9 cellular contexts compared by ENCODE assay signal in genomic region chr4:186029731-186030421, GRCh38. TPM values are rescaled to one million over a fixed set of nuclear protein-coding genes. Genes with fewer than 3 reads are reported as not detected.
DNase-seq lines count a peak whose midpoint lies in the region; ATAC-seq, FAIRE-seq and TF ChIP-seq lines count a peak whose summit lies in the region.
"Had no signal": no experiment of that assay in that cellular context is flagged by ENCODE, and none has a peak within 500 bp of the region (broad histone marks: within the 10 kb centered on the region; RNA-seq: fewer than 3 reads in every experiment).

No MANE protein-coding gene starts in this region.

- no peak for TF ChIP-seq POLR2A in stomach (IDR thresholded peaks at IDR 0.05)

- peaks cover 2% of the 10 kb centered on the region for H3K36me3 Mint-ChIP-seq in T-helper 17 cell (ENCODE audit: low read depth)

- FAIRE-seq in bronchial epithelial cell (lab: Jason Lieb, UNC) (no peak), islet of Langerhans (lab: Jason Lieb, UNC) (peak; percentile 51)

- no peak overlapping the region for H3K4me3 ChIP-seq in bronchial epithelial cell (ENCODE audit: low read depth, low read length)
- peak overlapping the region in 3 of 4 donors; percentile 11 to 21 (median 21) for H3K4me3 ChIP-seq in stomach

- no peak overlapping the region for H3K4me3 Mint-ChIP-seq in T-helper 17 cell
- H3K4me3 Mint-ChIP-seq: activated T-cell treated with anti-CD3 and anti-CD28 coated beads, Interleukin-2, amount 50 U/mL, for 4 hours had no signal

- peak; percentile 97 for DNase-seq in NCI-H1092 treated with DMSO at 0.1 percent for 48 hours (lab: John Stamatoyannopoulos, UW)
- DNase-seq in bronchial epithelial cell (ENCODE audit: low read depth), result peak; percentile 17
- peak; percentile 78 for DNase-seq in stomach
- DNase-seq in T-helper 17 cell, result no peak
- no peak for DNase-seq in inferior parietal cortex (ENCODE audit: extremely low spot score)
- DNase-seq: activated T-cell treated with anti-CD3 and anti-CD28 coated beads, Interleukin-2, amount 50 U/mL, for 4 hours had no signal

- H3K27me3 Mint-ChIP-seq in T-helper 17 cell, result peaks cover 67% of the 10 kb centered on the region

- peaks cover 8 to 71% (median 42%) of the 10 kb centered on the region in 4 donors for H3K4me1 ChIP-seq in stomach

- no peaks in the 10 kb centered on the region for H3K4me1 Mint-ChIP-seq in T-helper 17 cell

- H3K27me3 ChIP-seq in bronchial epithelial cell (ENCODE audit: control insufficient read depth, insufficient read depth, low read length) (peaks cover 1% of the 10 kb centered on the region), stomach (no peaks in the 10 kb centered on the region)

- H3K27ac Mint-ChIP-seq in T-helper 17 cell, result no peak overlapping the region

- H3K36me3 ChIP-seq in bronchial epithelial cell (ENCODE audit: control insufficient read depth, insufficient read depth, low read length) (no peaks in the 10 kb centered on the region), stomach (no peaks in the 10 kb centered on the region)

- TF ChIP-seq CTCF in bronchial epithelial cell (IDR thresholded peaks at IDR 0.05; ENCODE audit: insufficient read depth, low read length, severe bottlenecking) (no peak), stomach (IDR thresholded peaks at IDR 0.05) (no peak)

- peak; percentile 90 for TF ChIP-seq EP300 in stomach (IDR thresholded peaks at IDR 0.05)

- WGBS in stomach, 5 donors, result 8 to 17% (median 12%) methylated on average over 11 of the region's 11 CpGs

- intact Hi-C loops in stomach (cut with DNase I; ENCODE audit: low total_unique reads), result no loop called here

- ATAC-seq in T-helper 17 cell, result no peak
- no peak for ATAC-seq in GM18868 (IDR thresholded peaks at IDR 0.05; ENCODE audit: unreplicated experiment)
- ATAC-seq in HG03354 (IDR thresholded peaks at IDR 0.05; ENCODE audit: poor library complexity, severe bottlenecking, unreplicated experiment), result no peak
- ATAC-seq: activated T-cell treated with anti-CD3 and anti-CD28 coated beads, Interleukin-2, amount 50 U/mL, for 4 hours had no signal

- H3K9me3 ChIP-seq in stomach (peaks cover 0 to 4% (median 0%) of the 10 kb centered on the region in 4 donors), T-helper 17 cell (ENCODE audit: control insufficient read depth, low read length, poor library complexity, severe bottlenecking) (no peaks in the 10 kb centered on the region)

- H3K27ac ChIP-seq in stomach, result peak overlapping the region; percentile 31 to 88 (median 81)

RNA-seq across cellular contexts. Expression of gene TLR3, which starts 39.1 kb away (rescaled TPM):
- 0.26 and 0.38 TPM in 2 replicates for total RNA-seq in bronchial epithelial cell
- total RNA-seq in stomach, result 10 to 100 TPM in 1 of 5 donors, 1 to 10 TPM in 3, under 1 TPM in 1; 0.29 to 12.3 (median 2.6) TPM
- 1 to 10 TPM in 2 of 3 donors, under 1 TPM in 1; 0.92 to 2.6 (median 1.7) TPM for polyA plus RNA-seq in stomach
- 1 to 10 TPM in 1 of 2 donors, under 1 TPM in 1; 0.55 to 1.5 TPM for total RNA-seq in T-helper 17 cell

Comparison
In these comparisons a context has a peak if more than half of its experiments do, and no peak if none do; other contexts are left out.
1. DNase-seq: peak in NCI-H1092 treated with DMSO at 0.1 percent for 48 hours (single experiment), bronchial epithelial cell (single experiment) and stomach (single experiment); none in T-helper 17 cell (0 of 3) and inferior parietal cortex (single experiment).